ENCODE assay signal across 28 cellular contexts in the genomic region with DNA sequence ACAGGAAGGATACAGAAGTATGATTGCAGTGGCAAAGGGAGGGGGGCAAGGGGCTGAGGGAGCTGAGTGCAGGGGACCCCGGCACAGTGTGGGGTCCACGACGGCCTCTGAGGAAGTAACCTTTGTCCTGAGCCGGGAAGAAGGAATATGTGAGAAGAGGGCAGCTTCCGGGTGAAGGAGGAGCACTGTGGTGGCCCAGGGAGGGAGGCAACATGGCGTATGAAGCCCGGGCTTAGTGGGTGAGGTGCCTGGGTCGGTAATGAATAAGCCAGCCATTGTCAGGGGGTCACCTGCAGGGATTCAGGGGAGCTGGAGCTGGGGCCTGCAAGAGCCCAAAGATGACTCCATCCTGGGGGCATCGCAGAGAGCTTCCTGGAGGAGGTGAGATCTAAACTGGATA.
"Had no signal": no experiment of that assay in that cellular context is flagged by ENCODE, and none has a peak within 500 bp of the region (broad histone marks: within the 10 kb centered on the region; RNA-seq: fewer than 3 reads in every experiment).

No MANE protein-coding gene starts in this region.

- H3K4me3 ChIP-seq: heart left ventricle, lower lobe of right lung, spleen, tibial nerve, uterus had no signal

- H3K36me3 ChIP-seq: heart left ventricle, lower lobe of right lung, spleen, tibial nerve, uterus had no signal

- H3K27ac ChIP-seq: heart left ventricle, lower lobe of right lung, parathyroid adenoma, spleen, tibial nerve, uterus had no signal

- H3K4me3 Mint-ChIP-seq: immature natural killer cell; mesothelial cell of epicardium; naive thymus-derived CD4-positive, alpha-beta T cell; natural killer cell treated with Interleukin-12 subunit alpha and Interleukin-12 subunit beta and Interleukin-15 and Interleukin-18, amount 100 ng/mL, for 72 hours; stimulated activated effector memory CD8-positive, alpha-beta T cell treated with anti-CD3 and anti-CD28 coated beads, Interleukin-12 subunit alpha, Interleukin-12 subunit beta, amount 100 ng/mL, for 72 hours; stimulated activated naive CD8-positive, alpha-beta T cell treated with anti-CD3 and anti-CD28 coated beads, Interleukin-15, amount 100 ng/mL, for 72 hours; type B pancreatic cell had no signal

- H3K36me3 Mint-ChIP-seq: immature natural killer cell; mesothelial cell of epicardium; naive thymus-derived CD4-positive, alpha-beta T cell; natural killer cell treated with Interleukin-12 subunit alpha and Interleukin-12 subunit beta and Interleukin-15 and Interleukin-18, amount 100 ng/mL, for 72 hours; stimulated activated effector memory CD8-positive, alpha-beta T cell treated with anti-CD3 and anti-CD28 coated beads, Interleukin-12 subunit alpha, Interleukin-12 subunit beta, amount 100 ng/mL, for 72 hours; type B pancreatic cell had no signal

- H3K27me3 ChIP-seq: tibial nerve, uterus had no signal

- DNase-seq: heart left ventricle; hypothalamus; immature natural killer cell; kidney; left ventricle myocardium superior; lower lobe of right lung; mammary epithelial cell; mesendoderm; naive thymus-derived CD4-positive, alpha-beta T cell; nucleus accumbens; retina; right cardiac atrium; small intestine; stimulated activated CD4-positive, alpha-beta T cell treated with anti-CD3 and anti-CD28 coated beads, Interleukin-4, amount 100 ng/mL, for 24 hours; stimulated activated naive CD4-positive, alpha-beta T cell treated with Interleukin-2 at 50 U/mL for 16 hours; stimulated activated naive CD8-positive, alpha-beta T cell treated with anti-CD3 and anti-CD28 coated beads, Interleukin-15, amount 100 ng/mL, for 72 hours; substantia nigra; uterus had no signal

- ATAC-seq: heart left ventricle; left lobe of liver; left ventricle myocardium superior; naive thymus-derived CD4-positive, alpha-beta T cell; natural killer cell treated with Interleukin-12 subunit alpha and Interleukin-12 subunit beta and Interleukin-15 and Interleukin-18, amount 100 ng/mL, for 72 hours; right cardiac atrium; sciatic nerve; stimulated activated effector memory CD8-positive, alpha-beta T cell treated with anti-CD3 and anti-CD28 coated beads, Interleukin-12 subunit alpha, Interleukin-12 subunit beta, amount 100 ng/mL, for 72 hours; stimulated activated naive CD8-positive, alpha-beta T cell treated with anti-CD3 and anti-CD28 coated beads, Interleukin-15, amount 100 ng/mL, for 72 hours had no signal

- H3K9me3 Mint-ChIP-seq: mesothelial cell of epicardium; naive thymus-derived CD4-positive, alpha-beta T cell; natural killer cell treated with Interleukin-12 subunit alpha and Interleukin-12 subunit beta and Interleukin-15 and Interleukin-18, amount 100 ng/mL, for 72 hours; stimulated activated effector memory CD8-positive, alpha-beta T cell treated with anti-CD3 and anti-CD28 coated beads, Interleukin-12 subunit alpha, Interleukin-12 subunit beta, amount 100 ng/mL, for 72 hours; stimulated activated naive CD8-positive, alpha-beta T cell treated with anti-CD3 and anti-CD28 coated beads, Interleukin-15, amount 100 ng/mL, for 72 hours; type B pancreatic cell had no signal

- H3K79me2 ChIP-seq: parathyroid adenoma had no signal

- H3K9me3 ChIP-seq: heart left ventricle, lower lobe of right lung, spleen, tibial nerve, uterus had no signal

- H3K27ac Mint-ChIP-seq: immature natural killer cell; mesothelial cell of epicardium; naive thymus-derived CD4-positive, alpha-beta T cell; natural killer cell treated with Interleukin-12 subunit alpha and Interleukin-12 subunit beta and Interleukin-15 and Interleukin-18, amount 100 ng/mL, for 72 hours; progenitor cell of endocrine pancreas; stimulated activated effector memory CD8-positive, alpha-beta T cell treated with anti-CD3 and anti-CD28 coated beads, Interleukin-12 subunit alpha, Interleukin-12 subunit beta, amount 100 ng/mL, for 72 hours; stimulated activated naive CD8-positive, alpha-beta T cell treated with anti-CD3 and anti-CD28 coated beads, Interleukin-15, amount 100 ng/mL, for 72 hours; type B pancreatic cell had no signal

- H3K4me1 Mint-ChIP-seq: immature natural killer cell; stimulated activated effector memory CD8-positive, alpha-beta T cell treated with anti-CD3 and anti-CD28 coated beads, Interleukin-12 subunit alpha, Interleukin-12 subunit beta, amount 100 ng/mL, for 72 hours; stimulated activated naive CD8-positive, alpha-beta T cell treated with anti-CD3 and anti-CD28 coated beads, Interleukin-15, amount 100 ng/mL, for 72 hours had no signal

- H2AFZ ChIP-seq: parathyroid adenoma had no signal

- H3K4me1 ChIP-seq: lower lobe of right lung, parathyroid adenoma, spleen, uterus had no signal

- H3K9ac ChIP-seq: parathyroid adenoma had no signal
